In the genomic region with DNA sequence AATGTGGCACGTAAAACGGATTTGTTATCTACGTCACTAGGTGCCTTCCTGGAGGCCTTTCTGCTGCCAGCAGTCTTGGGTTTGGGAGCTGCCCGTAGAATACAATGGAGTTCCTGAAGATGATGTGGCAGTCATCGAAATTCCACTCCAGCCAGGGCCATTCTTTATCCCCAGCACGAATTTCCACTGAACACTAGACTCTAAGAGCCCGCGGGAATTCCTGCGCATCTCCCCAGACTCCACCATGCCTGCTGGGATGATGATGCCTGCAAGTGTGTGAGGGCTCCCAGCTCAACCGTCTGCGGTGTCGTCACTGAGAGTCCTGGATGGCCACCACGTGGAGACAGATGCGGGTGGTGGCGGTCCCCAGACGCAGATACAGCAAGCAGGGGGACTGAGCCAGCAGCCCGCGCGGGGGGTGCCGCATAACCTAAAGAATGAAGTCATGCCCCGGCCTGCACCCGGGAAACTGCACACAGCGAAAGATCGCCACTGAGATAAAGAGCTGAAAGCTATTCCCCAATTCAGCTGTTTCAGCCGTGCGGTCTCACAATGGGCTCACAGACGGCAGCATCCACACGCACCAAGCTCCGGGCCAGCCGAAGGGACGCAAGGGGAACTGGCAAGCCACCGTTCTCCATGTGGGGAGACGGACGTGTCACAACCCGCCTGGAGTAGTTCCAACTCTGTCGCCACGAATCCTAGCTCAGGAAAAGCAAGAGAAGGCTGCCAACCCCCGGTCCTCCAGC, we compare ENCODE assay signal across 10 cellular contexts. TPM values are rescaled to one million over a fixed set of nuclear protein-coding genes. Genes with fewer than 3 reads are reported as not detected.
DNase-seq lines count a peak whose midpoint lies in the region; ATAC-seq and TF ChIP-seq lines count a peak whose summit lies in the region.
"Had no signal": no experiment of that assay in that cellular context is flagged by ENCODE, and none has a peak within 500 bp of the region (broad histone marks: within the 10 kb centered on the region; RNA-seq: fewer than 3 reads in every experiment).

No MANE protein-coding gene starts in this region.

- H3K79me2 ChIP-seq in GM23338 (replicated peaks; ENCODE audit: insufficient read depth) (peaks cover 52% of the 10 kb centered on the region), GM23248 (ENCODE audit: insufficient read depth) (peaks cover 18% of the 10 kb centered on the region)

- POLR2A ChIA-PET in CD4-positive, alpha-beta T cell (lab: Charles Lee): no interaction called here

- no peak for TF ChIP-seq CTCF in GM23338 (conservative IDR thresholded peaks at IDR 0.05; ENCODE audit: low read depth in 2 of 2)
- TF ChIP-seq CTCF in coronary artery (IDR thresholded peaks at IDR 0.05): no peak
- no peak for TF ChIP-seq CTCF in right atrium auricular region (IDR thresholded peaks at IDR 0.05)
- TF ChIP-seq CTCF in gastrocnemius medialis (IDR thresholded peaks at IDR 0.05 in 4 of 5, conservative IDR thresholded peaks at IDR 0.05 in 1 of 5): no peak
- TF ChIP-seq CTCF in CD4-positive, alpha-beta T cell (IDR thresholded peaks at IDR 0.05): no peak

- no peaks in the 10 kb centered on the region for H3K36me3 Mint-ChIP-seq in GM23338 (ENCODE audit: low read depth)
- no peaks in the 10 kb centered on the region for H3K36me3 Mint-ChIP-seq in CD4-positive, alpha-beta T cell (ENCODE audit: low read depth)
- no peaks in the 10 kb centered on the region for H3K36me3 Mint-ChIP-seq in activated naive CD8-positive, alpha-beta T cell treated with anti-CD3 and anti-CD28 coated beads, Interleukin-2, amount 50 U/mL, for 24 hours (ENCODE audit: low read depth)

- DNase-seq in GM23338 (ENCODE audit: low spot score) (no peak), coronary artery (ENCODE audit: low spot score) (peak; percentile 95), right atrium auricular region (ENCODE audit: low spot score) (peak; percentile 79), gastrocnemius medialis (peak; percentile 34 to 63), GM23248 (no peak)
- DNase-seq in CD4-positive, alpha-beta T cell: no peak
- DNase-seq in activated naive CD8-positive, alpha-beta T cell treated with anti-CD3 and anti-CD28 coated beads, Interleukin-2, amount 50 U/mL, for 24 hours: no peak
- DNase-seq: effector memory CD4-positive, alpha-beta T cell had no signal

- H3K4me1 Mint-ChIP-seq in GM23338: peaks cover 79% of the 10 kb centered on the region
- H3K4me1 Mint-ChIP-seq in CD4-positive, alpha-beta T cell (ENCODE audit: low read depth): no peaks in the 10 kb centered on the region
- H3K4me1 Mint-ChIP-seq in activated naive CD8-positive, alpha-beta T cell treated with anti-CD3 and anti-CD28 coated beads, Interleukin-2, amount 50 U/mL, for 24 hours: no peaks in the 10 kb centered on the region

- CTCF ChIA-PET in CD4-positive, alpha-beta T cell (lab: Charles Lee): no interaction called here

- H3K27me3 ChIP-seq in GM23338 (ENCODE audit: insufficient read depth): no peaks in the 10 kb centered on the region
- H3K27me3 ChIP-seq in right atrium auricular region: no peaks in the 10 kb centered on the region
- peaks cover 0 to 21% (median 10%) of the 10 kb centered on the region in 3 donors for H3K27me3 ChIP-seq in gastrocnemius medialis
- H3K27me3 ChIP-seq in CD4-positive, alpha-beta T cell (ENCODE audit: control insufficient read depth, insufficient read depth, low read length): peaks cover 4% of the 10 kb centered on the region
- H3K27me3 ChIP-seq in GM23248 (replicated peaks; ENCODE audit: insufficient read depth): no peaks in the 10 kb centered on the region
- H3K27me3 ChIP-seq: adrenal gland had no signal

- no peak overlapping the region for H3K4me3 Mint-ChIP-seq in GM23338
- no peak overlapping the region for H3K4me3 Mint-ChIP-seq in CD4-positive, alpha-beta T cell
- no peak overlapping the region for H3K4me3 Mint-ChIP-seq in activated naive CD8-positive, alpha-beta T cell treated with anti-CD3 and anti-CD28 coated beads, Interleukin-2, amount 50 U/mL, for 24 hours

- H3K36me3 ChIP-seq in GM23338 (ENCODE audit: insufficient read depth) (no peaks in the 10 kb centered on the region), right atrium auricular region (no peaks in the 10 kb centered on the region), gastrocnemius medialis (no peaks in the 10 kb centered on the region), GM23248 (ENCODE audit: low read depth) (no peaks in the 10 kb centered on the region)
- H3K36me3 ChIP-seq: adrenal gland had no signal

- H2AFZ ChIP-seq in GM23338: no peak overlapping the region
- no peak overlapping the region for H2AFZ ChIP-seq in GM23248

- 88 to 89% methylated on average over 38 of the region's 38 CpGs for WGBS in GM23248 (ENCODE audit: low coverage in 1 of 2, low lambda C conversion rate in 2 of 2, missing lambda C conversion rate in 2 of 2), 2 experiments

- H3K4me3 ChIP-seq in GM23338: no peak overlapping the region
- H3K4me3 ChIP-seq in coronary artery: peak overlapping the region; percentile 42
- peak overlapping the region in 1 of 2 donors; percentile 14 for H3K4me3 ChIP-seq in right atrium auricular region
- peak overlapping the region in 3 of 4 donors; percentile 21 to 32 (median 24) for H3K4me3 ChIP-seq in gastrocnemius medialis
- no peak overlapping the region for H3K4me3 ChIP-seq in GM23248
- H3K4me3 ChIP-seq: adrenal gland had no signal

- in situ Hi-C loops in gastrocnemius medialis (cut with MboI; ENCODE audit: low sequenced_read_pairs in 4 of 4) (no loop called here), GM23248 (cut with MboI) (no loop called here)

- H3K4me1 ChIP-seq in GM23338 (ENCODE audit: insufficient read depth) (peaks cover 46% of the 10 kb centered on the region), right atrium auricular region (peaks cover 0 to 96% of the 10 kb centered on the region in 2 donors), gastrocnemius medialis (peaks cover 54 to 62% of the 10 kb centered on the region in 2 donors), GM23248 (ENCODE audit: insufficient read depth) (no peaks in the 10 kb centered on the region)

- no peaks in the 10 kb centered on the region for H4K20me1 ChIP-seq in GM23338 (replicated peaks; ENCODE audit: insufficient read depth)
- H4K20me1 ChIP-seq in GM23248 (ENCODE audit: insufficient read depth): no peaks in the 10 kb centered on the region

- H3K27ac Mint-ChIP-seq in GM23338: peak overlapping the region; percentile 38
- H3K27ac Mint-ChIP-seq in CD4-positive, alpha-beta T cell: no peak overlapping the region
- no peak overlapping the region for H3K27ac Mint-ChIP-seq in activated naive CD8-positive, alpha-beta T cell treated with anti-CD3 and anti-CD28 coated beads, Interleukin-2, amount 50 U/mL, for 24 hours

- ATAC-seq in GM23338 (no peak), gastrocnemius medialis (peak; percentile 15 to 20), GM21619 (IDR thresholded peaks at IDR 0.05; ENCODE audit: unreplicated experiment) (no peak)
- no peak for ATAC-seq in CD4-positive, alpha-beta T cell (ENCODE audit: poor library complexity)
- ATAC-seq in activated naive CD8-positive, alpha-beta T cell treated with anti-CD3 and anti-CD28 coated beads, Interleukin-2, amount 50 U/mL, for 24 hours: no peak

- H3K9me3 Mint-ChIP-seq in GM23338: no peaks in the 10 kb centered on the region
- no peaks in the 10 kb centered on the region for H3K9me3 Mint-ChIP-seq in CD4-positive, alpha-beta T cell
- no peaks in the 10 kb centered on the region for H3K9me3 Mint-ChIP-seq in activated naive CD8-positive, alpha-beta T cell treated with anti-CD3 and anti-CD28 coated beads, Interleukin-2, amount 50 U/mL, for 24 hours

- no peak overlapping the region for H3K9ac ChIP-seq in GM23248

- intact Hi-C loops in gastrocnemius medialis (cut with DNase I; ENCODE audit: low total_unique reads): loop anchor here (5.0 kb wide), 1 partner anchor 36 kb away; no protein-coding TSS in a partner anchor
- intact Hi-C loops in CD4-positive, alpha-beta T cell (cut with DNase I, micrococcal nuclease): no loop called here

- H3K27ac ChIP-seq in GM23338 (ENCODE audit: low read depth) (no peak overlapping the region), coronary artery (peak overlapping the region; percentile 54 to 92), right atrium auricular region (peak overlapping the region; percentile 58 to 65), gastrocnemius medialis (peak overlapping the region; percentile 49 to 70 (median 68)), GM23248 (no peak overlapping the region)
- H3K27ac ChIP-seq in CD4-positive, alpha-beta T cell (ENCODE audit: low read depth, low read length): no peak overlapping the region

- H3K4me2 ChIP-seq in GM23338 (peak overlapping the region; percentile 48; the same call in 1 of the 2 replicates), GM23248 (ENCODE audit: unreplicated experiment) (no peak overlapping the region)

- H3K9me3 ChIP-seq in right atrium auricular region (no peaks in the 10 kb centered on the region), gastrocnemius medialis (no peaks in the 10 kb centered on the region), GM23248 (ENCODE audit: low read depth) (no peaks in the 10 kb centered on the region)
- H3K9me3 ChIP-seq in CD4-positive, alpha-beta T cell (ENCODE audit: control insufficient read depth, low read length): no peaks in the 10 kb centered on the region
- H3K9me3 ChIP-seq: adrenal gland had no signal

- TF ChIP-seq POLR2A in gastrocnemius medialis (IDR thresholded peaks at IDR 0.05): no peak

- peaks cover 10% of the 10 kb centered on the region for H3K27me3 Mint-ChIP-seq in GM23338 (ENCODE audit: insufficient read depth, low read depth, poor library complexity)
- H3K27me3 Mint-ChIP-seq in CD4-positive, alpha-beta T cell: peaks cover 37% of the 10 kb centered on the region
- H3K27me3 Mint-ChIP-seq in activated naive CD8-positive, alpha-beta T cell treated with anti-CD3 and anti-CD28 coated beads, Interleukin-2, amount 50 U/mL, for 24 hours: peaks cover 23% of the 10 kb centered on the region

- H3K9me2 ChIP-seq in GM23338 (ENCODE audit: insufficient read depth) (no peaks in the 10 kb centered on the region), GM23248 (ENCODE audit: insufficient read depth) (no peaks in the 10 kb centered on the region)

- no peaks in the 10 kb centered on the region for H3F3A ChIP-seq in GM23338 (replicated peaks; ENCODE audit: low read depth)
- H3F3A ChIP-seq in GM23248 (ENCODE audit: insufficient read depth): no peaks in the 10 kb centered on the region

RNA-seq across cellular contexts. Expression of gene COL4A1, which starts 41.1 kb away (rescaled TPM):
- total RNA-seq in GM23338 (2014; rRNA removed; shearing (Covaris generic)): 110 and 112 TPM in 2 replicates
- 38.7 and 39.1 TPM in 2 replicates for polyA plus RNA-seq in GM23338 (2016; fragmentation: Nextera tagmentation; extraction: Ambion mirVana)
- total RNA-seq in right atrium auricular region: 100 to 1,000 TPM; 140 to 201 TPM
- total RNA-seq in gastrocnemius medialis: 100 to 1,000 TPM in 3 of 4 donors, 10 to 100 TPM in 1; 60.5 to 127 (median 120) TPM
- total RNA-seq in CD4-positive, alpha-beta T cell: under 1 TPM; 0.08 to 0.16 TPM
- total RNA-seq in GM23248 (2014; rRNA removed; shearing (Covaris generic)): 519 and 549 TPM in 2 replicates
- polyA plus RNA-seq in GM23248 (2016; fragmentation: Nextera tagmentation; extraction: Ambion mirVana): 183 and 184 TPM in 2 replicates

RNA-seq across cellular contexts. Expression of gene COL4A2, which starts 41.2 kb away (rescaled TPM):
- 117 and 131 TPM in 2 replicates for total RNA-seq in GM23338 (2014; rRNA removed; shearing (Covaris generic))
- polyA plus RNA-seq in GM23338 (2016; fragmentation: Nextera tagmentation; extraction: Ambion mirVana) (35.6 and 37.4 TPM in 2 replicates), GM23248 (2016; fragmentation: Nextera tagmentation; extraction: Ambion mirVana) (137 and 146 TPM in 2 replicates)
- total RNA-seq in right atrium auricular region (100 to 1,000 TPM; 141 to 153 TPM), gastrocnemius medialis (10 to 100 TPM; 51.2 to 85.8 (median 70.5) TPM)
- total RNA-seq in CD4-positive, alpha-beta T cell: not detected
- 455 and 524 TPM in 2 replicates for total RNA-seq in GM23248 (2014; rRNA removed; shearing (Covaris generic))

Comparison
In these comparisons a context has a peak if more than half of its experiments do, and no peak if none do; other contexts are left out.
1. ATAC-seq: peak in gastrocnemius medialis (2 of 2); none in GM23338 (single experiment), GM21619 (single experiment), CD4-positive, alpha-beta T cell (single experiment) and activated naive CD8-positive, alpha-beta T cell treated with anti-CD3 and anti-CD28 coated beads, Interleukin-2, amount 50 U/mL, for 24 hours (single experiment).
2. DNase-seq: peak in coronary artery (single experiment), right atrium auricular region (single experiment) and gastrocnemius medialis (2 of 2); none in GM23338 (single experiment), CD4-positive, alpha-beta T cell (0 of 10), activated naive CD8-positive, alpha-beta T cell treated with anti-CD3 and anti-CD28 coated beads, Interleukin-2, amount 50 U/mL, for 24 hours (single experiment) and GM23248 (single experiment).
3. H3K27ac ChIP-seq: peak in coronary artery (2 of 2), right atrium auricular region (2 of 2) and gastrocnemius medialis (4 of 4); none in GM23338 (single experiment), CD4-positive, alpha-beta T cell (single experiment) and GM23248 (single experiment).
4. H3K4me3 ChIP-seq: peak in coronary artery (single experiment) and gastrocnemius medialis (3 of 4); none in GM23338 (single experiment) and GM23248 (single experiment).
5. RNA of gene COL4A1, which starts 41.1 kb away (total RNA-seq): 519 to 549 TPM in GM23248, 140 to 201 TPM in right atrium auricular region, 60.5 to 127 TPM in gastrocnemius medialis and 110 to 112 TPM in GM23338; 0.08 to 0.16 TPM in CD4-positive, alpha-beta T cell; every median in the first group is over 10 times any median in the second.
6. RNA of gene COL4A2, which starts 41.2 kb away (total RNA-seq): 455 to 524 TPM in GM23248, 141 to 153 TPM in right atrium auricular region, 117 to 131 TPM in GM23338 and 51.2 to 85.8 TPM in gastrocnemius medialis; not detected in CD4-positive, alpha-beta T cell; every median in the first group is over 10 times any median in the second.